13 cellular contexts compared by ENCODE assay signal in genomic region chr3:107208796-107209195, GRCh38.
DNase-seq lines count a peak whose midpoint lies in the region; ATAC-seq and TF ChIP-seq lines count a peak whose summit lies in the region.
"Had no signal": no experiment of that assay in that cellular context is flagged by ENCODE, and none has a peak within 500 bp of the region (broad histone marks: within the 10 kb centered on the region; RNA-seq: fewer than 3 reads in every experiment).

No MANE protein-coding gene starts in this region.

- ATAC-seq in GM19395 (IDR thresholded peaks at IDR 0.05; ENCODE audit: unreplicated experiment): no peak
- ATAC-seq in GM21576 (IDR thresholded peaks at IDR 0.05; ENCODE audit: unreplicated experiment): no peak
- ATAC-seq: activated CD8-positive, alpha-beta memory T cell treated with anti-CD3 and anti-CD28 coated beads, Interleukin-2, amount 10 ng/mL, durations not matched to agents 7 days and 5 days; Panc1 had no signal

- TF ChIP-seq POLR2A in suprapubic skin (IDR thresholded peaks at IDR 0.05): no peak

- TF ChIP-seq EP300 in suprapubic skin (IDR thresholded peaks at IDR 0.05): no peak

- H3K27ac ChIP-seq in SJCRH30: peak overlapping the region; percentile 77
- peak overlapping the region; percentile 63 for H3K27ac ChIP-seq in suprapubic skin

- no peaks in the 10 kb centered on the region; the same call in 1 of the 2 replicates for H3K9me3 ChIP-seq in SJCRH30 (replicated peaks)
- H3K9me3 ChIP-seq in suprapubic skin: no peaks in the 10 kb centered on the region

- TF ChIP-seq CTCF in suprapubic skin (IDR thresholded peaks at IDR 0.05): no peak
- TF ChIP-seq CTCF in GM20000 (IDR thresholded peaks at IDR 0.05; ENCODE audit: extremely low read depth, missing control alignments): no peak

- H3K4me1 ChIP-seq in SJCRH30 (peaks cover 28% of the 10 kb centered on the region), suprapubic skin (peaks cover 23% of the 10 kb centered on the region)

- H3K27me3 ChIP-seq in SJCRH30: no peaks in the 10 kb centered on the region
- H3K27me3 ChIP-seq in suprapubic skin: no peaks in the 10 kb centered on the region

- H3K36me3 ChIP-seq in SJCRH30: no peaks in the 10 kb centered on the region
- H3K36me3 ChIP-seq in suprapubic skin: no peaks in the 10 kb centered on the region

- peak overlapping the region; percentile 41 for H3K4me3 ChIP-seq in SJCRH30
- no peak overlapping the region for H3K4me3 ChIP-seq in suprapubic skin

- DNase-seq in SJCRH30 (peak in 1 of 2 experiments; percentile 48), dermis blood vessel endothelial cell (peak; percentile 26), myocyte (ENCODE audit: low read depth) (peak; percentile 40), suprapubic skin (ENCODE audit: low spot score in 2 of 2) (no peak), GM20000 (ENCODE audit: low spot score) (no peak)
- DNase-seq in activated naive CD4-positive, alpha-beta T cell treated with Interleukin-2 at 50 U/mL for 16 hours: no peak
- DNase-seq: activated CD8-positive, alpha-beta memory T cell treated with anti-CD3 and anti-CD28 coated beads, Interleukin-2, amount 10 ng/mL, durations not matched to agents 7 days and 5 days; activated naive CD8-positive, alpha-beta T cell treated with anti-CD3 and anti-CD28 coated beads, Interleukin-2, amount 10 ng/mL, durations not matched to agents 7 days and 5 days; CD4-positive, alpha-beta memory T cell; GDM1 had no signal

- WGBS in suprapubic skin: 52% methylated on average over 1 of the region's 1 CpG

Comparison
In these comparisons a context has a peak if more than half of its experiments do, and no peak if none do; other contexts are left out.
1. DNase-seq: peak in dermis blood vessel endothelial cell (single experiment) and myocyte (single experiment); none in suprapubic skin (0 of 2), GM20000 (single experiment) and activated naive CD4-positive, alpha-beta T cell treated with Interleukin-2 at 50 U/mL for 16 hours (single experiment).